8 cellular contexts compared by ENCODE assay signal in genomic region chr11:925158-925495, GRCh38. TPM values are rescaled to one million over a fixed set of nuclear protein-coding genes. Genes with fewer than 3 reads are reported as not detected.
DNase-seq lines count a peak whose midpoint lies in the region; ATAC-seq, FAIRE-seq and TF ChIP-seq lines count a peak whose summit lies in the region.

No MANE protein-coding gene starts in this region.

- no peak for TF ChIP-seq POLR2A in upper lobe of left lung (IDR thresholded peaks at IDR 0.05)

- TF ChIP-seq CTCF in bronchial epithelial cell (IDR thresholded peaks at IDR 0.05; ENCODE audit: insufficient read depth, low read length, severe bottlenecking): no peak
- TF ChIP-seq CTCF in liver (IDR thresholded peaks at IDR 0.05; ENCODE audit: low read depth, low read length, missing input control): no peak
- TF ChIP-seq CTCF in upper lobe of left lung (IDR thresholded peaks at IDR 0.05): no peak

- peak overlapping the region; percentile 63 to 88 for H3K27ac ChIP-seq in liver (ENCODE audit: low read depth in 1 of 2, low read length in 2 of 2)
- peak overlapping the region; percentile 94 to 97 (median 96) for H3K27ac ChIP-seq in upper lobe of left lung

- no peak for FAIRE-seq in bronchial epithelial cell (lab: Jason Lieb, UNC)

- WGBS in liver: 64% methylated on average over 28 of the region's 28 CpGs
- 50 to 70% methylated on average over 2 to 16 of the region's 28 CpGs for WGBS in upper lobe of left lung, 2 donors

- DNase-seq in activated gamma-delta T cell (lab: John Stamatoyannopoulos, UW): peak; percentile 32
- no peak for DNase-seq in activated gamma-delta T cell treated with Interleukin-2 at 50 U/mL for 16 hours
- no peak for DNase-seq in bronchial epithelial cell (ENCODE audit: low read depth)
- DNase-seq in upper lobe of left lung: no peak
- no peak for DNase-seq in NCI-H187 (lab: John Stamatoyannopoulos, UW)
- DNase-seq in Ammon's horn (ENCODE audit: low spot score): no peak

- TF ChIP-seq RAD21 in liver (IDR thresholded peaks at IDR 0.05): no peak

- H3K9ac ChIP-seq in liver (ENCODE audit: low read depth in 1 of 2, low read length in 2 of 2): no peak overlapping the region

- no peak for TF ChIP-seq EP300 in upper lobe of left lung (IDR thresholded peaks at IDR 0.05)

- H3K36me3 ChIP-seq in bronchial epithelial cell (ENCODE audit: control insufficient read depth, insufficient read depth, low read length): peaks cover 2% of the 10 kb centered on the region
- no peaks in the 10 kb centered on the region for H3K36me3 ChIP-seq in liver (ENCODE audit: control insufficient read depth in 4 of 4, insufficient read depth in 3 of 4, low read depth in 1 of 4, low read length in 3 of 4)
- no peaks in the 10 kb centered on the region for H3K36me3 ChIP-seq in upper lobe of left lung

- H3K27me3 ChIP-seq in bronchial epithelial cell (ENCODE audit: control insufficient read depth, insufficient read depth, low read length) (no peaks in the 10 kb centered on the region), liver (ENCODE audit: control insufficient read depth in 4 of 4, insufficient read depth in 4 of 4, low read length in 3 of 4) (no peaks in the 10 kb centered on the region), upper lobe of left lung (no peaks in the 10 kb centered on the region)

- H3K9me3 ChIP-seq in liver (ENCODE audit: control insufficient read depth in 4 of 4, low read length in 3 of 4) (no peaks in the 10 kb centered on the region), upper lobe of left lung (no peaks in the 10 kb centered on the region)

- ATAC-seq in upper lobe of left lung (ENCODE audit: low FRiP score in 2 of 2) (peak in 1 of 2 donors; percentile 1), GM18907 (IDR thresholded peaks at IDR 0.05; ENCODE audit: unreplicated experiment) (no peak)

- H3K4me1 ChIP-seq in liver (ENCODE audit: control insufficient read depth in 4 of 4, insufficient read depth in 4 of 4, low read length in 3 of 4): peaks cover 5 to 32% (median 30%) of the 10 kb centered on the region in 4 donors
- H3K4me1 ChIP-seq in upper lobe of left lung: peaks cover 35 to 50% (median 40%) of the 10 kb centered on the region in 4 donors

- H3K4me3 ChIP-seq in bronchial epithelial cell (ENCODE audit: low read depth, low read length) (peak overlapping the region; percentile 29), liver (ENCODE audit: low read depth in 1 of 3, low read length in 3 of 3) (peak overlapping the region in 2 of 3 donors; percentile 26 to 98), upper lobe of left lung (peak overlapping the region in 3 of 4 donors; percentile 69 to 95 (median 94))

TF ChIP-seq in liver, 16 proteins besides CTCF, POLR2A, EP300 and RAD21:
- TF ChIP-seq, protein P1, sequence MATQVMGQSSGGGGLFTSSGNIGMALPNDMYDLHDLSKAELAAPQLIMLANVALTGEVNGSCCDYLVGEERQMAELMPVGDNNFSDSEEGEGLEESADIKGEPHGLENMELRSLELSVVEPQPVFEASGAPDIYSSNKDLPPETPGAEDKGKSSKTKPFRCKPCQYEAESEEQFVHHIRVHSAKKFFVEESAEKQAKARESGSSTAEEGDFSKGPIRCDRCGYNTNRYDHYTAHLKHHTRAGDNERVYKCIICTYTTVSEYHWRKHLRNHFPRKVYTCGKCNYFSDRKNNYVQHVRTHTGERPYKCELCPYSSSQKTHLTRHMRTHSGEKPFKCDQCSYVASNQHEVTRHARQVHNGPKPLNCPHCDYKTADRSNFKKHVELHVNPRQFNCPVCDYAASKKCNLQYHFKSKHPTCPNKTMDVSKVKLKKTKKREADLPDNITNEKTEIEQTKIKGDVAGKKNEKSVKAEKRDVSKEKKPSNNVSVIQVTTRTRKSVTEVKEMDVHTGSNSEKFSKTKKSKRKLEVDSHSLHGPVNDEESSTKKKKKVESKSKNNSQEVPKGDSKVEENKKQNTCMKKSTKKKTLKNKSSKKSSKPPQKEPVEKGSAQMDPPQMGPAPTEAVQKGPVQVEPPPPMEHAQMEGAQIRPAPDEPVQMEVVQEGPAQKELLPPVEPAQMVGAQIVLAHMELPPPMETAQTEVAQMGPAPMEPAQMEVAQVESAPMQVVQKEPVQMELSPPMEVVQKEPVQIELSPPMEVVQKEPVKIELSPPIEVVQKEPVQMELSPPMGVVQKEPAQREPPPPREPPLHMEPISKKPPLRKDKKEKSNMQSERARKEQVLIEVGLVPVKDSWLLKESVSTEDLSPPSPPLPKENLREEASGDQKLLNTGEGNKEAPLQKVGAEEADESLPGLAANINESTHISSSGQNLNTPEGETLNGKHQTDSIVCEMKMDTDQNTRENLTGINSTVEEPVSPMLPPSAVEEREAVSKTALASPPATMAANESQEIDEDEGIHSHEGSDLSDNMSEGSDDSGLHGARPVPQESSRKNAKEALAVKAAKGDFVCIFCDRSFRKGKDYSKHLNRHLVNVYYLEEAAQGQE (IDR thresholded peaks at IDR 0.05): no peak
- no peak for TF ChIP-seq FOXA2 (IDR thresholded peaks at IDR 0.05)
- TF ChIP-seq, protein P2, sequence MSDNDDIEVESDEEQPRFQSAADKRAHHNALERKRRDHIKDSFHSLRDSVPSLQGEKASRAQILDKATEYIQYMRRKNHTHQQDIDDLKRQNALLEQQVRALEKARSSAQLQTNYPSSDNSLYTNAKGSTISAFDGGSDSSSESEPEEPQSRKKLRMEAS (IDR thresholded peaks at IDR 0.05): no peak
- TF ChIP-seq SP1 (IDR thresholded peaks at IDR 0.05): no peak
- TF ChIP-seq NR2F2 (IDR thresholded peaks at IDR 0.05): no peak
- no peak for TF ChIP-seq RXRA (IDR thresholded peaks at IDR 0.05)
- no peak for TF ChIP-seq GABPA (IDR thresholded peaks at IDR 0.05 in 1 of 2, conservative IDR thresholded peaks at IDR 0.05 in 1 of 2)
- TF ChIP-seq JUND (IDR thresholded peaks at IDR 0.05): no peak
- no peak for TF ChIP-seq HNF4A (conservative IDR thresholded peaks at IDR 0.05)
- no peak for TF ChIP-seq YY1 (IDR thresholded peaks at IDR 0.05)
- TF ChIP-seq TAF1 (conservative IDR thresholded peaks at IDR 0.05): no peak
- TF ChIP-seq, protein P3, sequence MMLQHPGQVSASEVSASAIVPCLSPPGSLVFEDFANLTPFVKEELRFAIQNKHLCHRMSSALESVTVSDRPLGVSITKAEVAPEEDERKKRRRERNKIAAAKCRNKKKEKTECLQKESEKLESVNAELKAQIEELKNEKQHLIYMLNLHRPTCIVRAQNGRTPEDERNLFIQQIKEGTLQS (IDR thresholded peaks at IDR 0.05): no peak
- no peak for TF ChIP-seq ZBTB33 (IDR thresholded peaks at IDR 0.05)

RNA-seq across cellular contexts. Expression of gene AP2A2, which starts 0.5 kb away (rescaled TPM):
- total RNA-seq in bronchial epithelial cell (9.5 and 17.8 TPM in 2 replicates), liver (10 to 100 TPM; 20.5 to 39.7 TPM), upper lobe of left lung (100 to 1,000 TPM in 3 of 6 donors, 10 to 100 TPM in 3; 55.7 to 273 (median 103) TPM)
- polyA plus RNA-seq in liver: 10 to 100 TPM; 22.0 to 25.5 TPM

RNA-seq across cellular contexts. Expression of gene CHID1, which starts 14.5 kb away (rescaled TPM):
- 34.1 and 42.6 TPM in 2 replicates for total RNA-seq in bronchial epithelial cell
- 10 to 100 TPM; 39.5 to 67.1 TPM for total RNA-seq in liver
- 10 to 100 TPM; 51.1 to 68.8 TPM for polyA plus RNA-seq in liver
- 100 to 1,000 TPM in 1 of 6 donors, 10 to 100 TPM in 5; 34.6 to 144 (median 59.1) TPM for total RNA-seq in upper lobe of left lung

Comparison
In these comparisons a context has a peak if more than half of its experiments do, and no peak if none do; other contexts are left out.
1. H3K4me3 ChIP-seq: peak in every context shown above with its lines; median percentile 94 in upper lobe of left lung; 62 in liver; 29 in bronchial epithelial cell.